19 cellular contexts compared by ENCODE assay signal in genomic region chr14:30177776-30178175, GRCh38.
"Had no signal": no experiment of that assay in that cellular context is flagged by ENCODE, and none has a peak within 500 bp of the region (broad histone marks: within the 10 kb centered on the region; RNA-seq: fewer than 3 reads in every experiment).

No MANE protein-coding gene starts in this region.

- DNase-seq: activated CD4-positive, alpha-beta T cell treated with anti-CD3 and anti-CD28 coated beads, Interleukin-2, amount 50 U/mL, for 1 hour; activated CD4-positive, CD25-positive, alpha-beta regulatory T cell treated with anti-CD3 and anti-CD28 coated beads, Interleukin-2, amount 50 U/mL, for 72 hours; activated CD8-positive, alpha-beta T cell treated with anti-CD3 and anti-CD28 coated beads, Interleukin-2, amount 10 ng/mL, durations not matched to agents 7 days and 5 days; activated gamma-delta T cell treated with Interleukin-2 at 50 U/mL for 16 hours; aorta; dermis blood vessel endothelial cell; effector CD8-positive, alpha-beta T cell; erythroblast; heart right ventricle; left colon; ovary; stimulated activated CD4-positive, alpha-beta T cell treated with anti-CD3 and anti-CD28 coated beads, Interleukin-12 subunit alpha, Interleukin-12 subunit beta, amount 100 ng/mL, for 4 hours; stimulated activated CD4-positive, alpha-beta T cell treated with anti-CD3 and anti-CD28 coated beads, Interleukin-4, amount 100 ng/mL, for 4 hours; stimulated activated naive CD8-positive, alpha-beta T cell treated with anti-CD3 and anti-CD28 coated beads, Interleukin-15, Interleukin-2, amounts not matched to agents 100 U/mL and 50 U/mL, for 24 hours; tibial artery had no signal

- H3K4me3 ChIP-seq: heart right ventricle, ovary, prostate gland, right atrium auricular region, tibial artery had no signal

- H3K27ac ChIP-seq: heart right ventricle, neutrophil, ovary, prostate gland, right atrium auricular region, tibial artery, VCaP had no signal

- H3K9me3 ChIP-seq: neutrophil, ovary, prostate gland, tibial artery had no signal

- H3K36me3 ChIP-seq: heart right ventricle, neutrophil, ovary, prostate gland, right atrium auricular region, tibial artery had no signal

- H3K4me1 ChIP-seq: heart right ventricle, prostate gland, right atrium auricular region, tibial artery had no signal

- H3K27me3 ChIP-seq: heart right ventricle, neutrophil, ovary, right atrium auricular region, tibial artery had no signal
